8 cellular contexts compared by ENCODE assay signal in genomic region chr12:67268335-67268895, GRCh38.
DNase-seq lines count a peak whose midpoint lies in the region; ATAC-seq and TF ChIP-seq lines count a peak whose summit lies in the region.

No MANE protein-coding gene starts in this region.

- H3K79me2 ChIP-seq in OCI-LY3 (ENCODE audit: low read length), result peaks cover 42% of the 10 kb centered on the region

- no peaks in the 10 kb centered on the region for H3K9me3 ChIP-seq in OCI-LY3 (ENCODE audit: insufficient read depth, low read length)
- H3K9me3 ChIP-seq in mucosa of stomach (ENCODE audit: control insufficient read depth, low read length), result no peaks in the 10 kb centered on the region

- H2AFZ ChIP-seq in OCI-LY3 (ENCODE audit: low read depth, low read length), result peak overlapping the region; percentile 83

- H3K4me3 ChIP-seq in HL-60 (replicated peaks; ENCODE audit: insufficient read depth, low read length) (peak overlapping the region; percentile 47), OCI-LY3 (ENCODE audit: low read length) (peak overlapping the region; percentile 99), mucosa of stomach (ENCODE audit: low read length) (peak overlapping the region; percentile 93)

- H3K27ac ChIP-seq in HL-60 (replicated peaks) (peak overlapping the region; percentile 98), OCI-LY3 (ENCODE audit: low read length) (peak overlapping the region; percentile 85)

- H3K36me3 ChIP-seq in OCI-LY3 (replicated peaks; ENCODE audit: low read depth, low read length) (peaks cover 9% of the 10 kb centered on the region), mucosa of stomach (ENCODE audit: control insufficient read depth, insufficient read depth, low read length) (no peaks in the 10 kb centered on the region)

- ATAC-seq in GM19455 (IDR thresholded peaks at IDR 0.05; ENCODE audit: unreplicated experiment), result peak; percentile 77

- no peak for TF ChIP-seq POLR2A in erythroblast (IDR thresholded peaks at IDR 0.05; ENCODE audit: low read length)

- no peak for TF ChIP-seq CTCF in HL-60 (IDR thresholded peaks at IDR 0.05; ENCODE audit: insufficient read depth, low read length)
- no peak for TF ChIP-seq CTCF in OCI-LY3 (IDR thresholded peaks at IDR 0.05; ENCODE audit: low read depth, low read length)

- H3K4me1 ChIP-seq in OCI-LY3 (ENCODE audit: low read length), result peaks cover 27% of the 10 kb centered on the region
- peaks cover 4% of the 10 kb centered on the region for H3K4me1 ChIP-seq in mucosa of stomach (ENCODE audit: control insufficient read depth, insufficient read depth, low read length)

- DNase-seq in COR-L47 (lab: John Stamatoyannopoulos, UW) (peak; percentile 97), HL-60 (ENCODE audit: low read depth in 1 of 2, low spot score in 1 of 2) (peak; percentile 96 to 97), activated T-cell treated with anti-CD3 and anti-CD28 coated beads for 24 hours (ENCODE audit: low read depth) (peak; percentile 86), erythroblast (lab: John Stamatoyannopoulos, UW) (peak; percentile 98)
- peak; percentile 83 for DNase-seq in stimulated activated CD8-positive, alpha-beta memory T cell treated with anti-CD3 and anti-CD28 coated beads, Interleukin-4, amount 100 ng/mL, for 48 hours

- no peaks in the 10 kb centered on the region for H3K27me3 ChIP-seq in HL-60 (ENCODE audit: insufficient read depth, poor library complexity, severe bottlenecking)
- H3K27me3 ChIP-seq in OCI-LY3 (ENCODE audit: low read depth, low read length), result no peaks in the 10 kb centered on the region
- no peaks in the 10 kb centered on the region for H3K27me3 ChIP-seq in mucosa of stomach (ENCODE audit: control insufficient read depth, insufficient read depth, low read length)

- peak overlapping the region; percentile 75 for H3K4me2 ChIP-seq in OCI-LY3 (ENCODE audit: low read length)

- peak overlapping the region; percentile 98 for H3K9ac ChIP-seq in OCI-LY3 (ENCODE audit: low read length)
- H3K9ac ChIP-seq in mucosa of stomach (ENCODE audit: low read length), result peak overlapping the region; percentile 97

- peaks cover 32% of the 10 kb centered on the region for H4K20me1 ChIP-seq in OCI-LY3 (ENCODE audit: insufficient read depth, low read length)

Comparison
In these comparisons a context has a peak if more than half of its experiments do, and no peak if none do; other contexts are left out.
1. Peak in every context shown above with its lines: DNase-seq, ATAC-seq, H3K4me3 ChIP-seq and H3K27ac ChIP-seq.
2. H3K4me3 ChIP-seq: peak in every context shown above with its lines; median percentile 99 in OCI-LY3; 93 in mucosa of stomach; 47 in HL-60.